In the genomic region with DNA sequence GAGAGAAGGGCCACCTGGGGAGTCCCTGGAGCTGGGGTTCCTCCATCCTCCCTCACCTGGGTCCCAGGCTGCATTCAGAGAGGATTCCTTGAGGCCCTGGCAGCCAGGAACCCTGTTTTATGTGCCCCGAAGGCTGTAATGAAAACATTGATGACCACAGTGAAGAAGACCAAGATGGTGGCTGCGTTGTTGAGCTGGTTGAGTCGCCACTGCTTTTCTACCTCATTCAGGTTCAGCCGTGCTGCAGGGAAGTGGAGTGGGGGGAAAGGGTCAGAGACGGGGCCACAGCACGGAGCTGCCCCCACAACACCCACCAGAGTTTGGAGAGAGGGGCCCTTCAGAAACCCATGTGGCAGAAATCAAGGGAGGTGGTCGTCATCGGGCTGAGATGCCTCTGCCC, we compare ENCODE assay signal across 17 cellular contexts.
"Had no signal": no experiment of that assay in that cellular context is flagged by ENCODE, and none has a peak within 500 bp of the region (broad histone marks: within the 10 kb centered on the region; RNA-seq: fewer than 3 reads in every experiment).

No MANE protein-coding gene starts in this region.

- H3K9me3 Mint-ChIP-seq: nephron had no signal

- H3K4me3 ChIP-seq: cardiac muscle cell, colonic mucosa, heart right ventricle, ovary, stomach, tibial artery, uterus had no signal

- ATAC-seq: heart right ventricle, left lobe of liver had no signal

- H3K27ac ChIP-seq: cardiac muscle cell, colonic mucosa, heart right ventricle, ovary, stomach, tibial artery, uterus had no signal

- H3K9me3 ChIP-seq: colonic mucosa, heart right ventricle, ovary, stomach, tibial artery, uterus had no signal

- H3K4me1 ChIP-seq: colonic mucosa, uterus had no signal

- H3K36me3 ChIP-seq: cardiac muscle cell, colonic mucosa, ovary, uterus had no signal

- H3K27me3 ChIP-seq: cardiac muscle cell, colonic mucosa, heart right ventricle, ovary, stomach, tibial artery, uterus had no signal

- DNase-seq: activated CD4-positive, alpha-beta T cell treated with anti-CD3 and anti-CD28 coated beads for 1 hour; activated effector memory CD4-positive, alpha-beta T cell treated with Interleukin-2 at 50 U/mL for 16 hours; activated T-cell treated with anti-CD3 and anti-CD28 coated beads, Interleukin-2, amount 50 U/mL, for 1 hour; colonic mucosa; effector CD4-positive, alpha-beta T cell; heart right ventricle; islet precursor cell; mammary epithelial cell; ovary; stimulated activated CD4-positive, alpha-beta T cell treated with anti-CD3 and anti-CD28 coated beads, Interleukin-4, amount 100 ng/mL, for 1 hour; stomach; T1000; tibial artery; uterus had no signal

- H3K4me3 Mint-ChIP-seq: nephron had no signal

- H3K27ac Mint-ChIP-seq: nephron had no signal
